ENCODE assay signal across 18 cellular contexts in genomic region chr2:99971326-99971965, GRCh38.
A peak's percentile ranks its signal among the peaks of the same experiment; 100 is the strongest.
DNase-seq lines count a peak whose midpoint lies in the region; ATAC-seq and TF ChIP-seq lines count a peak whose summit lies in the region.
"Had no signal": no experiment of that assay in that cellular context is flagged by ENCODE, and none has a peak within 500 bp of the region (broad histone marks: within the 10 kb centered on the region; RNA-seq: fewer than 3 reads in every experiment).

No MANE protein-coding gene starts in this region.

- H3K4me3 ChIP-seq in MG63 (no peak overlapping the region), astrocyte of the spinal cord (ENCODE audit: low read depth, low read length) (no peak overlapping the region)
- H3K4me3 ChIP-seq: PC-9, SK-N-MC had no signal

- DNase-seq in EH (ENCODE audit: low read depth): peak; percentile 36
- DNase-seq in MG63: peak; percentile 59
- DNase-seq in astrocyte of the spinal cord (ENCODE audit: low read depth, low spot score): peak; percentile 36
- DNase-seq in osteocyte (ENCODE audit: extremely low spot score, unreplicated experiment): no peak
- DNase-seq in activated effector memory CD4-positive, alpha-beta T cell treated with anti-CD3 and anti-CD28 coated beads, Interleukin-2, amount 50 U/mL, for 16 hours: no peak
- DNase-seq in DMS153 treated with DMSO at 0.1 percent for 48 hours (lab: John Stamatoyannopoulos, UW; ENCODE audit: unreplicated experiment): no peak
- no peak for DNase-seq in NCI-H2081 treated with DMSO at 0.1 percent for 48 hours (lab: John Stamatoyannopoulos, UW)
- DNase-seq: AML-193, Calu3, DMS79 treated with DMSO at 0.1 percent for 48 hours, H7, NCI-H1417 treated with DMSO at 0.1 percent for 48 hours, NCI-H2227 treated with DMSO at 0.1 percent for 48 hours, PC-9 had no signal

- H3K36me3 ChIP-seq in MG63: no peaks in the 10 kb centered on the region

- H3K9me3 Mint-ChIP-seq in osteocyte (ENCODE audit: unreplicated experiment): no peaks in the 10 kb centered on the region

- no peak overlapping the region for H3K4me3 Mint-ChIP-seq in osteocyte (ENCODE audit: unreplicated experiment)

- no peak for ATAC-seq in GM18867 (IDR thresholded peaks at IDR 0.05; ENCODE audit: unreplicated experiment)
- ATAC-seq: HepG2, Right ventricle myocardium inferior had no signal

- H3K4me1 Mint-ChIP-seq in osteocyte (ENCODE audit: unreplicated experiment): peaks cover 59% of the 10 kb centered on the region

- in situ Hi-C loops in astrocyte of the spinal cord (cut with HindIII; ENCODE audit: low sequenced_read_pairs): no loop called here

- TF ChIP-seq CTCF in astrocyte of the spinal cord (IDR thresholded peaks at IDR 0.05; ENCODE audit: low read depth, low read length) (no peak), osteocyte (IDR thresholded peaks at IDR 0.05) (no peak)

- no peaks in the 10 kb centered on the region for H3K27me3 ChIP-seq in MG63

- peaks cover 78% of the 10 kb centered on the region for H3K36me3 Mint-ChIP-seq in osteocyte (ENCODE audit: unreplicated experiment)

- H3K27ac Mint-ChIP-seq in osteocyte (ENCODE audit: unreplicated experiment): peak overlapping the region; percentile 53

- H3K9me3 ChIP-seq in MG63: no peaks in the 10 kb centered on the region

- H3K27me3 Mint-ChIP-seq in osteocyte (ENCODE audit: unreplicated experiment): no peaks in the 10 kb centered on the region

Comparison
In these comparisons a context has a peak if more than half of its experiments do, and no peak if none do; other contexts are left out.
1. DNase-seq: peak in EH (single experiment), MG63 (single experiment) and astrocyte of the spinal cord (single experiment); none in osteocyte (single experiment), activated effector memory CD4-positive, alpha-beta T cell treated with anti-CD3 and anti-CD28 coated beads, Interleukin-2, amount 50 U/mL, for 16 hours (single experiment), DMS153 treated with DMSO at 0.1 percent for 48 hours (single experiment) and NCI-H2081 treated with DMSO at 0.1 percent for 48 hours (single experiment).